1 cellular context compared by ENCODE assay signal in the genomic region with DNA sequence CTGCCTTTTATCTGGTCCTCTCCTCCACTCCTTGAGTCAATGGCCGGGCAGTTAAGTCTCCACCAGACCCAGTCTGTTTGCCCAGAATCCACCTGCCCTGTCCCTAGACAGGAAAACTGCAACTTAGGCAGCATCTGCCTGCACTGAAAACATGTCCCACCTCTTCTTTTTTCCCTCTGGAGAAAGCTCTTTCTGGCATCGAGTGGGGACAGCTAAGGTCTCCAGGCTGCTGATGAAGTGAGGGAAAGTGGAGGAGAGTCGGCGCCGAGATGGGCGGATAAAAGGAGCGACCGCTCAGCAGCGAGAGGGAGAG.
TF ChIP-seq lines count a peak whose summit lies in the region.

No MANE protein-coding gene starts in this region.

TF ChIP-seq in A549, 52 proteins besides CTCF, POLR2A, EP300 and RAD21:
- no peak for TF ChIP-seq ESRRA (IDR thresholded peaks at IDR 0.05; ENCODE audit: borderline replicate concordance, low read length)
- no peak for TF ChIP-seq EHMT2 (IDR thresholded peaks at IDR 0.05; ENCODE audit: low read depth)
- no peak for TF ChIP-seq NFE2L2 (conservative IDR thresholded peaks at IDR 0.05; ENCODE audit: low read length)
- TF ChIP-seq, protein P1, sequence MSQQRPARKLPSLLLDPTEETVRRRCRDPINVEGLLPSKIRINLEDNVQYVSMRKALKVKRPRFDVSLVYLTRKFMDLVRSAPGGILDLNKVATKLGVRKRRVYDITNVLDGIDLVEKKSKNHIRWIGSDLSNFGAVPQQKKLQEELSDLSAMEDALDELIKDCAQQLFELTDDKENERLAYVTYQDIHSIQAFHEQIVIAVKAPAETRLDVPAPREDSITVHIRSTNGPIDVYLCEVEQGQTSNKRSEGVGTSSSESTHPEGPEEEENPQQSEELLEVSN (IDR thresholded peaks at IDR 0.05; ENCODE audit: borderline replicate concordance, low read depth), result no peak
- TF ChIP-seq TP53 (CRISPR knock-in tag; IDR thresholded peaks at IDR 0.05), result no peak
- TF ChIP-seq CBX8 (IDR thresholded peaks at IDR 0.05), result no peak
TF ChIP-seq in A549: peak in this region for 0.
